8 cellular contexts compared by ENCODE assay signal in genomic region chr9:2017459-2018161, GRCh38. TPM values are rescaled to one million over a fixed set of nuclear protein-coding genes. Genes with fewer than 3 reads are reported as not detected.
A peak's percentile ranks its signal among the peaks of the same experiment; 100 is the strongest.
DNase-seq lines count a peak whose midpoint lies in the region; ATAC-seq, FAIRE-seq and TF ChIP-seq lines count a peak whose summit lies in the region.

No MANE protein-coding gene starts in this region.

- CTCF ChIA-PET in A549 (lab: Yijun Ruan, JAX), result interaction anchor here (1.6 kb wide), 1 partner anchor 14 kb away, joined by 5 read pairs; no protein-coding TSS in a partner anchor

- H3K27me3 ChIP-seq in NT2/D1 (ENCODE audit: insufficient read depth, insufficient read length), result peaks cover 90% of the 10 kb centered on the region
- H3K27me3 ChIP-seq in mononuclear cell (ENCODE audit: insufficient read depth, low read length), result no peaks in the 10 kb centered on the region

- TF ChIP-seq POLR2A in A549 (IDR thresholded peaks at IDR 0.05; ENCODE audit: low read length), result peak; percentile 48

- H3K36me3 ChIP-seq in NT2/D1 (ENCODE audit: insufficient read depth, insufficient read length, low read length), result no peaks in the 10 kb centered on the region

- H3K4me3 ChIP-seq in A549, result peak overlapping the region; percentile 92
- H3K4me3 ChIP-seq in NT2/D1 (ENCODE audit: insufficient read length, low read depth), result peak overlapping the region; percentile 80
- peak overlapping the region; percentile 85 for H3K4me3 ChIP-seq in epithelial cell of esophagus (ENCODE audit: low read length)
- peak overlapping the region; percentile 96 for H3K4me3 ChIP-seq in mononuclear cell (ENCODE audit: low read length)

- peak overlapping the region; percentile 71 for H3K9ac ChIP-seq in NT2/D1 (ENCODE audit: insufficient read length, low read depth)

- peak overlapping the region; percentile 84 to 89 for H3K27ac ChIP-seq in A549

- H3K4me1 ChIP-seq in A549 (peaks cover 11% of the 10 kb centered on the region; the same call in 2 of the 3 replicates), NT2/D1 (ENCODE audit: insufficient read depth, insufficient read length) (no peaks in the 10 kb centered on the region), mononuclear cell (ENCODE audit: insufficient read depth, low read length) (peaks cover 42% of the 10 kb centered on the region)

- 1% methylated on average over 58 of the region's 65 CpGs for WGBS in A549 (ENCODE audit: missing lambda C conversion rate)

- TF ChIP-seq EP300 in A549 (IDR thresholded peaks at IDR 0.05), result no peak

- TF ChIP-seq CTCF in A549 (IDR thresholded peaks at IDR 0.05) (no peak), epithelial cell of esophagus (IDR thresholded peaks at IDR 0.05; ENCODE audit: insufficient read depth, low read depth, low read length, missing control alignments) (no peak)

- no peak for TF ChIP-seq RAD21 in A549 (conservative IDR thresholded peaks at IDR 0.05 in 1 of 2, IDR thresholded peaks at IDR 0.05 in 1 of 2)

- no peaks in the 10 kb centered on the region for H3K9me3 ChIP-seq in A549
- no peaks in the 10 kb centered on the region for H3K9me3 ChIP-seq in NT2/D1 (ENCODE audit: insufficient read depth, low read length)
- no peaks in the 10 kb centered on the region for H3K9me3 ChIP-seq in mononuclear cell (ENCODE audit: low read depth, low read length)

- no peak for FAIRE-seq in A549 (lab: Jason Lieb, UNC)

- ATAC-seq in A549 (peak; percentile 17 to 40), GM18511 (IDR thresholded peaks at IDR 0.05; ENCODE audit: unreplicated experiment) (peak; percentile 33), HG03066 (IDR thresholded peaks at IDR 0.05; ENCODE audit: low read depth, unreplicated experiment) (peak; percentile 18)

- POLR2A ChIA-PET in A549 (lab: Yijun Ruan, JAX), result no interaction called here

- peak overlapping the region; percentile 94 for H3K4me2 ChIP-seq in A549

- DNase-seq in A549 (ENCODE audit: low read depth in 1 of 2, low spot score in 1 of 2) (peak; percentile 72 to 76), NT2/D1 (ENCODE audit: low read depth, low spot score) (no peak), activated T-cell treated with anti-CD3 and anti-CD28 coated beads for 4 hours (peak; percentile 63), epithelial cell of esophagus (ENCODE audit: low read depth) (peak; percentile 70)
- DNase-seq in stimulated activated CD8-positive, alpha-beta memory T cell treated with anti-CD3 and anti-CD28 coated beads, Interleukin-2, amount 100 ng/mL, for 48 hours (ENCODE audit: low read depth in 2 of 2), result peak; percentile 53 to 58

TF ChIP-seq in A549, 52 proteins besides CTCF, POLR2A, EP300 and RAD21:
- peak; percentile 46; the same call in 1 of the 2 replicates for TF ChIP-seq MAX (IDR thresholded peaks at IDR 0.05)
- TF ChIP-seq RARB (CRISPR knock-in tag; IDR thresholded peaks at IDR 0.05), result no peak
- TF ChIP-seq BCL3 (IDR thresholded peaks at IDR 0.05), result 0 out of 3 replicates have a peak, but pooled peaks have one; percentile 52

RNA-seq across cellular contexts. Expression of gene SMARCA2, which starts 2.5 kb away (rescaled TPM):
- polyA plus RNA-seq in A549 (2011; rRNA removed) (33.0 and 45.6 TPM in 2 replicates), A549 (2017; fragmentation: RNase III; extraction: RNeasy Plus Mini Kit Qiagen cat#74134 plus additional on column Dnase treatment) (28.7 to 45.4 TPM (median 36.9 TPM) in 3 replicates)
- 14.3 and 16.2 TPM in 2 replicates for polyA plus RNA-seq in A549 (2012; cell fraction: cytosol; rRNA removed)
- polyA plus RNA-seq in A549 (2012; cell fraction: nucleus; rRNA removed), result 22.5 and 26.4 TPM in 2 replicates
- polyA minus RNA-seq in A549 (2011; rRNA and poly(A)+ RNA removed), result 70.7 and 80.6 TPM in 2 replicates
- total RNA-seq in mononuclear cell, result 147 TPM
